ENCODE assay signal across 1 cellular context in the genomic region with DNA sequence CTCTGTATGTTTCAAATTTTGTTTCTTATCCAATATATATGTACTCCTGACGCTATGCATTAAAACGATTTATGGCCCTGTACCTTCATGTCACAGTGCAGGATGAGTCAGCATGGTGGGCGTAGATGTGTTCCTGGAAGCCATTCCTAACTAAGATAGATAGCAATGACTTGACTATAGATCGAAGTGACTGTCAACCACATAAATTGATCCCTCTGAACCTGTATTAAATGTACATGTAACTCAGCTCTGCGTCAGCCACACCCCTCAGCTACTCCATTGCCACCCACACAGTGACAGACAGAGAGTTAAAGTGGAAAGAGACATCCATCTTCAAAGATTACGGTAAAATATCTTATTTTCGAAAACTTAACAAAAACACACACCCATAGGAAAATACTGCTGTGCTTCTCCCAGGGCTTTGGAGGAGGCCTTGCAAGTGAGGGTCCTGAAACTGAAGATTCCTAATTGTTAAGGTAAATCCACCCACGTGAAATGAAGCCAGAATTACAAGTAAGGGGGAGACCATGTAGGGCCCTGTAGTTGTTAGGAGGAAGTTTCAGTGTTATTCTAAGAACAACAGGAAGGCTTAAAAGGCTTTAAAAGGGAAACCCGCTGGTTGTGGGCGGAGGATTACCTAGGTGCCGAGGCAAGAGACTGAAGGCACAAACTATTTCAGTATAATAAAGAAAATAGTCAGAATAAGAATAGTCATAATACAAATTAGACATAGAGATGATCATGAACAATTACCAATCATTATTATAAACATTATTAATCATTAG.
TF ChIP-seq lines count a peak whose summit lies in the region.

No MANE protein-coding gene starts in this region.

TF ChIP-seq in GM23338, 12 proteins besides CTCF, POLR2A, EP300 and RAD21 (continued from another document):
- TF ChIP-seq, protein P1, sequence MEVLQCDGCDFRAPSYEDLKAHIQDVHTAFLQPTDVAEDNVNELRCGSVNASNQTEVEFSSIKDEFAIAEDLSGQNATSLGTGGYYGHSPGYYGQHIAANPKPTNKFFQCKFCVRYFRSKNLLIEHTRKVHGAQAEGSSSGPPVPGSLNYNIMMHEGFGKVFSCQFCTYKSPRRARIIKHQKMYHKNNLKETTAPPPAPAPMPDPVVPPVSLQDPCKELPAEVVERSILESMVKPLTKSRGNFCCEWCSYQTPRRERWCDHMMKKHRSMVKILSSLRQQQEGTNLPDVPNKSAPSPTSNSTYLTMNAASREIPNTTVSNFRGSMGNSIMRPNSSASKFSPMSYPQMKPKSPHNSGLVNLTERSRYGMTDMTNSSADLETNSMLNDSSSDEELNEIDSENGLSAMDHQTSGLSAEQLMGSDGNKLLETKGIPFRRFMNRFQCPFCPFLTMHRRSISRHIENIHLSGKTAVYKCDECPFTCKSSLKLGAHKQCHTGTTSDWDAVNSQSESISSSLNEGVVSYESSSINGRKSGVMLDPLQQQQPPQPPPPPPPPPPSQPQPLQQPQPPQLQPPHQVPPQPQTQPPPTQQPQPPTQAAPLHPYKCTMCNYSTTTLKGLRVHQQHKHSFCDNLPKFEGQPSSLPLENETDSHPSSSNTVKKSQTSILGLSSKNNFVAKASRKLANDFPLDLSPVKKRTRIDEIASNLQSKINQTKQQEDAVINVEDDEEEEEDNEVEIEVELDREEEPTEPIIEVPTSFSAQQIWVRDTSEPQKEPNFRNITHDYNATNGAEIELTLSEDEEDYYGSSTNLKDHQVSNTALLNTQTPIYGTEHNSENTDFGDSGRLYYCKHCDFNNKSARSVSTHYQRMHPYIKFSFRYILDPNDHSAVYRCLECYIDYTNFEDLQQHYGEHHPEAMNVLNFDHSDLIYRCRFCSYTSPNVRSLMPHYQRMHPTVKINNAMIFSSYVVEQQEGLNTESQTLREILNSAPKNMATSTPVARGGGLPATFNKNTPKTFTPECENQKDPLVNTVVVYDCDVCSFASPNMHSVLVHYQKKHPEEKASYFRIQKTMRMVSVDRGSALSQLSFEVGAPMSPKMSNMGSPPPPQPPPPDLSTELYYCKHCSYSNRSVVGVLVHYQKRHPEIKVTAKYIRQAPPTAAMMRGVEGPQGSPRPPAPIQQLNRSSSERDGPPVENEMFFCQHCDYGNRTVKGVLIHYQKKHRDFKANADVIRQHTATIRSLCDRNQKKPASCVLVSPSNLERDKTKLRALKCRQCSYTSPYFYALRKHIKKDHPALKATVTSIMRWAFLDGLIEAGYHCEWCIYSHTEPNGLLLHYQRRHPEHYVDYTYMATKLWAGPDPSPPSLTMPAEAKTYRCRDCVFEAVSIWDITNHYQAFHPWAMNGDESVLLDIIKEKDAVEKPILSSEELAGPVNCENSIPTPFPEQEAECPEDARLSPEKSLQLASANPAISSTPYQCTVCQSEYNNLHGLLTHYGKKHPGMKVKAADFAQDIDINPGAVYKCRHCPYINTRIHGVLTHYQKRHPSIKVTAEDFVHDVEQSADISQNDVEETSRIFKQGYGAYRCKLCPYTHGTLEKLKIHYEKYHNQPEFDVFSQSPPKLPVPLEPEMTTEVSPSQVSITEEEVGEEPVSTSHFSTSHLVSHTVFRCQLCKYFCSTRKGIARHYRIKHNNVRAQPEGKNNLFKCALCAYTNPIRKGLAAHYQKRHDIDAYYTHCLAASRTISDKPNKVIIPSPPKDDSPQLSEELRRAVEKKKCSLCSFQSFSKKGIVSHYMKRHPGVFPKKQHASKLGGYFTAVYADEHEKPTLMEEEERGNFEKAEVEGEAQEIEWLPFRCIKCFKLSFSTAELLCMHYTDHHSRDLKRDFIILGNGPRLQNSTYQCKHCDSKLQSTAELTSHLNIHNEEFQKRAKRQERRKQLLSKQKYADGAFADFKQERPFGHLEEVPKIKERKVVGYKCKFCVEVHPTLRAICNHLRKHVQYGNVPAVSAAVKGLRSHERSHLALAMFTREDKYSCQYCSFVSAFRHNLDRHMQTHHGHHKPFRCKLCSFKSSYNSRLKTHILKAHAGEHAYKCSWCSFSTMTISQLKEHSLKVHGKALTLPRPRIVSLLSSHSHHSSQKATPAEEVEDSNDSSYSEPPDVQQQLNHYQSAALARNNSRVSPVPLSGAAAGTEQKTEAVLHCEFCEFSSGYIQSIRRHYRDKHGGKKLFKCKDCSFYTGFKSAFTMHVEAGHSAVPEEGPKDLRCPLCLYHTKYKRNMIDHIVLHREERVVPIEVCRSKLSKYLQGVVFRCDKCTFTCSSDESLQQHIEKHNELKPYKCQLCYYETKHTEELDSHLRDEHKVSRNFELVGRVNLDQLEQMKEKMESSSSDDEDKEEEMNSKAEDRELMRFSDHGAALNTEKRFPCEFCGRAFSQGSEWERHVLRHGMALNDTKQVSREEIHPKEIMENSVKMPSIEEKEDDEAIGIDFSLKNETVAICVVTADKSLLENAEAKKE (CRISPR knock-in tag; IDR thresholded peaks at IDR 0.05) = no peak
- TF ChIP-seq, protein P2, sequence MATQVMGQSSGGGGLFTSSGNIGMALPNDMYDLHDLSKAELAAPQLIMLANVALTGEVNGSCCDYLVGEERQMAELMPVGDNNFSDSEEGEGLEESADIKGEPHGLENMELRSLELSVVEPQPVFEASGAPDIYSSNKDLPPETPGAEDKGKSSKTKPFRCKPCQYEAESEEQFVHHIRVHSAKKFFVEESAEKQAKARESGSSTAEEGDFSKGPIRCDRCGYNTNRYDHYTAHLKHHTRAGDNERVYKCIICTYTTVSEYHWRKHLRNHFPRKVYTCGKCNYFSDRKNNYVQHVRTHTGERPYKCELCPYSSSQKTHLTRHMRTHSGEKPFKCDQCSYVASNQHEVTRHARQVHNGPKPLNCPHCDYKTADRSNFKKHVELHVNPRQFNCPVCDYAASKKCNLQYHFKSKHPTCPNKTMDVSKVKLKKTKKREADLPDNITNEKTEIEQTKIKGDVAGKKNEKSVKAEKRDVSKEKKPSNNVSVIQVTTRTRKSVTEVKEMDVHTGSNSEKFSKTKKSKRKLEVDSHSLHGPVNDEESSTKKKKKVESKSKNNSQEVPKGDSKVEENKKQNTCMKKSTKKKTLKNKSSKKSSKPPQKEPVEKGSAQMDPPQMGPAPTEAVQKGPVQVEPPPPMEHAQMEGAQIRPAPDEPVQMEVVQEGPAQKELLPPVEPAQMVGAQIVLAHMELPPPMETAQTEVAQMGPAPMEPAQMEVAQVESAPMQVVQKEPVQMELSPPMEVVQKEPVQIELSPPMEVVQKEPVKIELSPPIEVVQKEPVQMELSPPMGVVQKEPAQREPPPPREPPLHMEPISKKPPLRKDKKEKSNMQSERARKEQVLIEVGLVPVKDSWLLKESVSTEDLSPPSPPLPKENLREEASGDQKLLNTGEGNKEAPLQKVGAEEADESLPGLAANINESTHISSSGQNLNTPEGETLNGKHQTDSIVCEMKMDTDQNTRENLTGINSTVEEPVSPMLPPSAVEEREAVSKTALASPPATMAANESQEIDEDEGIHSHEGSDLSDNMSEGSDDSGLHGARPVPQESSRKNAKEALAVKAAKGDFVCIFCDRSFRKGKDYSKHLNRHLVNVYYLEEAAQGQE (IDR thresholded peaks at IDR 0.05; ENCODE audit: unreplicated experiment) = no peak
- TF ChIP-seq JUNB (IDR thresholded peaks at IDR 0.05; ENCODE audit: unreplicated experiment) (no peak), STAT1 (IDR thresholded peaks at IDR 0.05; ENCODE audit: unreplicated experiment) (no peak), CREB1 (CRISPR knock-in tag; IDR thresholded peaks at IDR 0.05; ENCODE audit: low read depth) (no peak), ZNF114 (CRISPR knock-in tag; IDR thresholded peaks at IDR 0.05) (no peak), EZH2 (IDR thresholded peaks at IDR 0.05; ENCODE audit: low read depth, unreplicated experiment) (no peak)
